In genomic region chr5:141636106-141636412, GRCh38 we compare ENCODE assay signal across 8 cellular contexts. TPM values are rescaled to one million over a fixed set of nuclear protein-coding genes. Genes with fewer than 3 reads are reported as not detected.
DNase-seq lines count a peak whose midpoint lies in the region; ATAC-seq and TF ChIP-seq lines count a peak whose summit lies in the region.

No MANE protein-coding gene starts in this region.

- intact Hi-C loops in natural killer cell (cut with micrococcal nuclease) = loop anchor here (1.0 to 5.0 kb wide), 4 partner anchors 15 to 46 kb away; partner anchors contain the start of genes ARAP3, DIAPH1 and FCHSD1

- no peaks in the 10 kb centered on the region for H3K9me3 Mint-ChIP-seq in natural killer cell

- H3K36me3 ChIP-seq in BE2C (peaks cover 8% of the 10 kb centered on the region), duodenal mucosa (ENCODE audit: control insufficient read depth in 1 of 2, insufficient read depth in 2 of 2, low read length in 2 of 2) (peaks cover 0 to 8% of the 10 kb centered on the region in 2 donors)

- H3K4me3 ChIP-seq in BE2C (ENCODE audit: low read depth, low read length) (peak overlapping the region; percentile 96), LNCaP clone FGC (ENCODE audit: low read depth, low read length) (peak overlapping the region; percentile 94), duodenal mucosa (ENCODE audit: low read depth in 1 of 2, low read length in 2 of 2) (peak overlapping the region; percentile 91 to 98)

- H3K27ac ChIP-seq in duodenal mucosa (ENCODE audit: low read depth, low read length) = no peak overlapping the region

- DNase-seq in BE2C = no peak
- no peak for DNase-seq in LNCaP clone FGC (ENCODE audit: low read depth)
- no peak for DNase-seq in natural killer cell
- no peak for DNase-seq in activated gamma-delta T cell treated with Interleukin-2 at 50 U/mL for 16 hours
- DNase-seq in GM10266 (ENCODE audit: extremely low spot score) = no peak
- DNase-seq in DMS53 (lab: John Stamatoyannopoulos, UW) = no peak
- DNase-seq in NCI-H524 (lab: John Stamatoyannopoulos, UW) = no peak

- peak overlapping the region; percentile 85 to 91 for H3K9ac ChIP-seq in duodenal mucosa (ENCODE audit: low read depth in 1 of 2, low read length in 2 of 2)

- no peak for ATAC-seq in natural killer cell

- H3K36me3 Mint-ChIP-seq in natural killer cell = no peaks in the 10 kb centered on the region

- peak overlapping the region; percentile 48 to 84 for H3K27ac Mint-ChIP-seq in natural killer cell

- no peaks in the 10 kb centered on the region for H3K27me3 ChIP-seq in BE2C
- no peaks in the 10 kb centered on the region for H3K27me3 ChIP-seq in duodenal mucosa (ENCODE audit: control insufficient read depth in 1 of 2, insufficient read depth in 2 of 2, low read length in 2 of 2)

- peaks cover 22 to 36% of the 10 kb centered on the region in 2 donors for H3K4me1 Mint-ChIP-seq in natural killer cell

- no peak for TF ChIP-seq CTCF in BE2C (IDR thresholded peaks at IDR 0.05; ENCODE audit: low read depth, low read length)
- no peak for TF ChIP-seq CTCF in LNCaP clone FGC (IDR thresholded peaks at IDR 0.05; ENCODE audit: control insufficient read depth, extremely low read depth, insufficient read depth)
- TF ChIP-seq CTCF in natural killer cell (IDR thresholded peaks at IDR 0.05) = no peak
- TF ChIP-seq CTCF in GM10266 (IDR thresholded peaks at IDR 0.05; ENCODE audit: control insufficient read depth, insufficient read depth, low read depth, missing control alignments) = no peak

- no peaks in the 10 kb centered on the region for H3K9me3 ChIP-seq in BE2C
- no peaks in the 10 kb centered on the region for H3K9me3 ChIP-seq in duodenal mucosa (ENCODE audit: control insufficient read depth in 1 of 2, low read length in 2 of 2)

- peak overlapping the region; percentile 86 for H3K4me3 Mint-ChIP-seq in natural killer cell

- H3K27me3 Mint-ChIP-seq in natural killer cell (ENCODE audit: low read depth in 2 of 2) = no peaks in the 10 kb centered on the region

- H3K4me1 ChIP-seq in BE2C (peaks cover 3% of the 10 kb centered on the region), duodenal mucosa (ENCODE audit: control insufficient read depth in 1 of 2, insufficient read depth in 2 of 2, low read length in 2 of 2) (peaks cover 16 to 34% of the 10 kb centered on the region in 2 donors)

RNA-seq across cellular contexts. Expression of gene HDAC3, which starts 0.6 kb away (rescaled TPM):
- polyA plus RNA-seq in BE2C (2012; ENCODE audit: insufficient read depth, insufficient read length, low read depth) = 109 TPM
- 10 to 100 TPM; 66.0 to 85.7 (median 74.7) TPM for total RNA-seq in natural killer cell

RNA-seq across cellular contexts. Expression of gene RELL2, which starts 0.7 kb away (rescaled TPM):
- 62.2 TPM for polyA plus RNA-seq in BE2C (2012; ENCODE audit: insufficient read depth, insufficient read length, low read depth)
- 1 to 10 TPM; 5.7 to 6.6 (median 6.1) TPM for total RNA-seq in natural killer cell

RNA-seq across cellular contexts. Expression of gene FCHSD1, which starts 15.2 kb away (rescaled TPM):
- 7.8 TPM for polyA plus RNA-seq in BE2C (2012; ENCODE audit: insufficient read depth, insufficient read length, low read depth)
- 100 to 1,000 TPM; 134 to 155 (median 147) TPM for total RNA-seq in natural killer cell

RNA-seq across cellular contexts. Expression of gene DIAPH1, which starts 17.3 kb away (rescaled TPM):
- polyA plus RNA-seq in BE2C (2012; ENCODE audit: insufficient read depth, insufficient read length, low read depth) = 55.0 TPM
- total RNA-seq in natural killer cell = 100 to 1,000 TPM; 410 to 456 (median 419) TPM

RNA-seq across cellular contexts. Expression of gene ARAP3, which starts 46.0 kb away (rescaled TPM):
- polyA plus RNA-seq in BE2C (2012; ENCODE audit: insufficient read depth, insufficient read length, low read depth) = 38.1 TPM
- 10 to 100 TPM; 13.9 to 25.2 (median 19.6) TPM for total RNA-seq in natural killer cell
